17 cellular contexts compared by ENCODE assay signal in the genomic region with DNA sequence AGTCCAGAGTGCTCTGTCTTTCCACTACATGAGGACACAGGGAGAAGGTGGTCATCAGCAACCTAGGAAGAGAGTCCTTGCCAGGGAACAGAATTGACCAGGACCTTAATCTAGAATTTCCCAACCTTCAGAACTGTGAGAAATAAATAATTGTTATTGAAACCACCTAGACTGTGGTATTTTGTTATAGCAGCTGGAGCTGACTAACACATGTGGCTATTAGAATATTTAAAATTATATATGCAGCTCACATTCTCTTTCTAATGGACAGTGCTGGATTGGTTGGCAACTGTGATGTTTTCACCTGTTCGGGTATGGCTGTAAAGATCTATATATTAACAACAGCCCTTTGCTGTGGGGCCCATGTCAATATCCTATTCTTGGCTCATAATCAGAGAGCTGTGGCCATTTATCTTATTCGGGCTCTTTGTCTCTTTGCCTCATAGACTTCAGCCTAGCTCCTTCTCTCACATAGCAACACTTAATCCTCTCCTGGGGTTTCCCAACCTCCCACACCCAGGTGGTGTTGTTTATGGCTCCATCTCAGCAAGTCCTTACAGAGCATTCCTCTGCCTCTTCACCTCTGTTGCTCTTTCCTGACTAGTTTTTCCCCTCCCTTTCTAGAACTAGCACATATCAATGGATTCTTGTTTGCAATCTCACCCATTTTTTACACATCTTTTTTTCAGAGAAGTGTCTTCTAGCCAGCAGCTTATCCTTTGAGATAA. TPM values are rescaled to one million over a fixed set of nuclear protein-coding genes. Genes with fewer than 3 reads are reported as not detected.
DNase-seq lines count a peak whose midpoint lies in the region; ATAC-seq and TF ChIP-seq lines count a peak whose summit lies in the region.
"Had no signal": no experiment of that assay in that cellular context is flagged by ENCODE, and none has a peak within 500 bp of the region (broad histone marks: within the 10 kb centered on the region; RNA-seq: fewer than 3 reads in every experiment).

No MANE protein-coding gene starts in this region.

- peak; percentile 78 for ATAC-seq in RWPE2 (ENCODE audit: low read depth)
- ATAC-seq in psoas muscle, result peak; percentile 60 to 94 (median 86)
- ATAC-seq in GM18519 (IDR thresholded peaks at IDR 0.05; ENCODE audit: low FRiP score, unreplicated experiment), result no peak
- ATAC-seq: HepG2, SK-N-SH treated with all-trans-retinoic acid at 6 μM for 48 hours had no signal

- CTCF ChIA-PET in Calu3 (lab: Charles Lee), result no interaction called here

- DNase-seq in NCI-H2171 (lab: John Stamatoyannopoulos, UW) (peak; percentile 48), RWPE2 (ENCODE audit: low spot score) (no peak), fibroblast of villous mesenchyme (ENCODE audit: low read depth) (peak; percentile 50), psoas muscle (no peak), Calu3 (no peak)
- no peak for DNase-seq in activated T-helper 1 cell treated with anti-CD3 and anti-CD28 coated beads, Interleukin-12 subunit alpha, Interleukin-12 subunit beta, Interleukin-2, Interleukin-4 antibody, amounts not matched to agents 30 ng/mL and 10 ng/mL and 1 ng/mL, durations not matched to agents 14 hours and 24 hours and 36 hours (ENCODE audit: low spot score)
- DNase-seq: ACHN; CD4-positive, alpha-beta T cell; HFFc6; Karpas-422; NCI-H1930; NCI-H2227 treated with DMSO at 0.1 percent for 48 hours; NCI-H526 treated with DMSO at 0.1 percent for 48 hours; SHP77 had no signal

- H3K4me1 ChIP-seq in RWPE2 (ENCODE audit: insufficient read depth, poor library complexity, severe bottlenecking), result peaks cover 15% of the 10 kb centered on the region
- peaks cover 27% of the 10 kb centered on the region for H3K4me1 ChIP-seq in psoas muscle

- peaks cover 7% of the 10 kb centered on the region for H3K27me3 Mint-ChIP-seq in activated T-helper 1 cell treated with anti-CD3 and anti-CD28 coated beads, Interleukin-12 subunit alpha, Interleukin-12 subunit beta, Interleukin-2, Interleukin-4 antibody, amounts not matched to agents 30 ng/mL and 10 ng/mL and 1 ng/mL, durations not matched to agents 14 hours and 24 hours and 36 hours (ENCODE audit: insufficient read depth)
- peaks cover 10% of the 10 kb centered on the region for H3K27me3 Mint-ChIP-seq in Calu3 (ENCODE audit: unreplicated experiment)

- H3K27me3 ChIP-seq in RWPE2 (ENCODE audit: insufficient read depth, poor library complexity, severe bottlenecking) (no peaks in the 10 kb centered on the region), psoas muscle (ENCODE audit: insufficient read depth in 3 of 3, low read length in 2 of 3) (no peaks in the 10 kb centered on the region)

- TF ChIP-seq CTCF in RWPE2 (IDR thresholded peaks at IDR 0.05; ENCODE audit: poor library complexity, severe bottlenecking) (no peak), fibroblast of villous mesenchyme (IDR thresholded peaks at IDR 0.05; ENCODE audit: insufficient read depth, low read depth, low read length) (no peak), psoas muscle (IDR thresholded peaks at IDR 0.05) (no peak), Calu3 (IDR thresholded peaks at IDR 0.05; ENCODE audit: unreplicated experiment) (no peak)

- BruUV-seq in Calu3 (replicated peaks; lab: Mats Ljungman, UMichigan), result no TSS peak

- H3K9me3 ChIP-seq in RWPE2 (ENCODE audit: severe bottlenecking), result peaks cover 5% of the 10 kb centered on the region
- H3K9me3 ChIP-seq in psoas muscle, result no peaks in the 10 kb centered on the region

- WGBS in psoas muscle, 3 donors, result 37 to 60% (median 57%) methylated on average over 2 of the region's 2 CpGs

- no peaks in the 10 kb centered on the region for H3K4me1 Mint-ChIP-seq in activated T-helper 1 cell treated with anti-CD3 and anti-CD28 coated beads, Interleukin-12 subunit alpha, Interleukin-12 subunit beta, Interleukin-2, Interleukin-4 antibody, amounts not matched to agents 30 ng/mL and 10 ng/mL and 1 ng/mL, durations not matched to agents 14 hours and 24 hours and 36 hours (ENCODE audit: low read depth)
- H3K4me1 Mint-ChIP-seq in Calu3 (ENCODE audit: low read depth, unreplicated experiment), result no peaks in the 10 kb centered on the region

- intact Hi-C loops in psoas muscle (cut with DNase I) (loop anchor here in 1 of 2 donors (2.0 kb wide), 1 partner anchor 19 kb away; no protein-coding TSS in a partner anchor), Calu3 (cut with micrococcal nuclease; ENCODE audit: unreplicated experiment) (no loop called here)
- intact Hi-C loops in activated T-helper 1 cell treated with anti-CD3 and anti-CD28 coated beads, Interleukin-12 subunit alpha, Interleukin-12 subunit beta, Interleukin-2, Interleukin-4 antibody, amounts not matched to agents 30 ng/mL and 10 ng/mL and 1 ng/mL, durations not matched to agents 14 hours and 24 hours and 36 hours (cut with micrococcal nuclease), result no loop called here

- H3K27ac ChIP-seq in RWPE2 (ENCODE audit: poor library complexity, severe bottlenecking) (no peak overlapping the region), psoas muscle (peak overlapping the region; percentile 33)

- no peak overlapping the region for H3K27ac Mint-ChIP-seq in activated T-helper 1 cell treated with anti-CD3 and anti-CD28 coated beads, Interleukin-12 subunit alpha, Interleukin-12 subunit beta, Interleukin-2, Interleukin-4 antibody, amounts not matched to agents 30 ng/mL and 10 ng/mL and 1 ng/mL, durations not matched to agents 14 hours and 24 hours and 36 hours
- no peak overlapping the region for H3K27ac Mint-ChIP-seq in Calu3 (ENCODE audit: unreplicated experiment)
- H3K27ac Mint-ChIP-seq: CD4-positive, alpha-beta T cell; HFFc6 had no signal

- H3K36me3 ChIP-seq in RWPE2 (ENCODE audit: low read depth), result peaks cover 3% of the 10 kb centered on the region
- H3K36me3 ChIP-seq in psoas muscle (ENCODE audit: insufficient read depth in 1 of 2, low read depth in 1 of 2), result no peaks in the 10 kb centered on the region

- no peak overlapping the region for H3K4me3 Mint-ChIP-seq in activated T-helper 1 cell treated with anti-CD3 and anti-CD28 coated beads, Interleukin-12 subunit alpha, Interleukin-12 subunit beta, Interleukin-2, Interleukin-4 antibody, amounts not matched to agents 30 ng/mL and 10 ng/mL and 1 ng/mL, durations not matched to agents 14 hours and 24 hours and 36 hours
- no peak overlapping the region for H3K4me3 Mint-ChIP-seq in Calu3 (ENCODE audit: low read depth, unreplicated experiment)
- H3K4me3 Mint-ChIP-seq: CD4-positive, alpha-beta T cell; HFFc6 had no signal

- H3K9me3 Mint-ChIP-seq in activated T-helper 1 cell treated with anti-CD3 and anti-CD28 coated beads, Interleukin-12 subunit alpha, Interleukin-12 subunit beta, Interleukin-2, Interleukin-4 antibody, amounts not matched to agents 30 ng/mL and 10 ng/mL and 1 ng/mL, durations not matched to agents 14 hours and 24 hours and 36 hours, result no peaks in the 10 kb centered on the region
- peaks cover 3% of the 10 kb centered on the region for H3K9me3 Mint-ChIP-seq in Calu3 (ENCODE audit: low read depth, unreplicated experiment)
- H3K9me3 Mint-ChIP-seq: CD4-positive, alpha-beta T cell; HFFc6 had no signal

- H3K4me3 ChIP-seq in RWPE2 (ENCODE audit: severe bottlenecking) (no peak overlapping the region), fibroblast of villous mesenchyme (ENCODE audit: low read depth, low read length) (no peak overlapping the region), psoas muscle (no peak overlapping the region)

- H3K36me3 Mint-ChIP-seq in activated T-helper 1 cell treated with anti-CD3 and anti-CD28 coated beads, Interleukin-12 subunit alpha, Interleukin-12 subunit beta, Interleukin-2, Interleukin-4 antibody, amounts not matched to agents 30 ng/mL and 10 ng/mL and 1 ng/mL, durations not matched to agents 14 hours and 24 hours and 36 hours (ENCODE audit: low read depth), result no peaks in the 10 kb centered on the region
- no peaks in the 10 kb centered on the region for H3K36me3 Mint-ChIP-seq in Calu3 (ENCODE audit: insufficient read depth, unreplicated experiment)

RNA-seq across cellular contexts. Expression of gene AMOTL1, which starts 46.4 kb away (rescaled TPM):
- 25.9 and 27.7 TPM in 2 replicates for total RNA-seq in fibroblast of villous mesenchyme
- total RNA-seq in psoas muscle, result 100 to 1,000 TPM; 225 to 355 (median 292) TPM
- polyA plus RNA-seq in psoas muscle, result 100 to 1,000 TPM in 1 of 3 donors, 10 to 100 TPM in 2; 46.5 to 162 (median 91.8) TPM
- 4.4 and 4.9 TPM in 2 replicates for total RNA-seq in activated T-helper 1 cell treated with anti-CD3 and anti-CD28 coated beads, Interleukin-12 subunit alpha, Interleukin-12 subunit beta, Interleukin-2, Interleukin-4 antibody, amounts not matched to agents 30 ng/mL and 10 ng/mL and 1 ng/mL, durations not matched to agents 14 hours and 24 hours and 36 hours
- 22.0 and 24.2 TPM in 2 replicates for total RNA-seq in Calu3 (2022)

Comparison
In these comparisons a context has a peak if more than half of its experiments do, and no peak if none do; other contexts are left out.
1. DNase-seq: peak in NCI-H2171 (single experiment) and fibroblast of villous mesenchyme (single experiment); none in RWPE2 (single experiment), psoas muscle (0 of 2), activated T-helper 1 cell treated with anti-CD3 and anti-CD28 coated beads, Interleukin-12 subunit alpha, Interleukin-12 subunit beta, Interleukin-2, Interleukin-4 antibody, amounts not matched to agents 30 ng/mL and 10 ng/mL and 1 ng/mL, durations not matched to agents 14 hours and 24 hours and 36 hours (single experiment) and Calu3 (single experiment).